Comparison of ENCODE assay signal across 18 cellular contexts in genomic region chr16:89107209-89107582, GRCh38.
"Had no signal": no experiment of that assay in that cellular context is flagged by ENCODE, and none has a peak within 500 bp of the region (broad histone marks: within the 10 kb centered on the region; RNA-seq: fewer than 3 reads in every experiment).

No MANE protein-coding gene starts in this region.

- H3K9me3 Mint-ChIP-seq: endodermal cell; naive B cell; nephron; stimulated activated naive CD8-positive, alpha-beta T cell treated with anti-CD3 and anti-CD28 coated beads, Interleukin-15, Interleukin-2, amounts not matched to agents 100 ng/mL and 50 ng/mL, for 24 hours had no signal

- H3K27ac ChIP-seq: coronary artery, foreskin keratinocyte, hepatocyte, neutrophil, sigmoid colon, skin epidermis, testis, tibial nerve had no signal

- H3K4me3 Mint-ChIP-seq: endodermal cell; naive B cell; nephron; stimulated activated naive CD8-positive, alpha-beta T cell treated with anti-CD3 and anti-CD28 coated beads, Interleukin-15, Interleukin-2, amounts not matched to agents 100 ng/mL and 50 ng/mL, for 24 hours had no signal

- H3K27ac Mint-ChIP-seq: endodermal cell; nephron; stimulated activated naive CD8-positive, alpha-beta T cell treated with anti-CD3 and anti-CD28 coated beads, Interleukin-15, Interleukin-2, amounts not matched to agents 100 ng/mL and 50 ng/mL, for 24 hours had no signal

- H3K4me1 Mint-ChIP-seq: endodermal cell, nephron had no signal

- H3K4me1 ChIP-seq: foreskin keratinocyte, sigmoid colon, testis, tibial nerve had no signal

- H3K4me3 ChIP-seq: coronary artery, hepatocyte, sigmoid colon, skin epidermis, testis, tibial nerve had no signal

- DNase-seq: effector CD4-positive, alpha-beta T cell; endodermal cell; erythroblast; foreskin keratinocyte; head of caudate nucleus; mesendoderm; naive B cell; sigmoid colon; testis had no signal

- H3K4me2 ChIP-seq: hepatocyte had no signal

- H3K27me3 Mint-ChIP-seq: naive B cell; stimulated activated naive CD8-positive, alpha-beta T cell treated with anti-CD3 and anti-CD28 coated beads, Interleukin-15, Interleukin-2, amounts not matched to agents 100 ng/mL and 50 ng/mL, for 24 hours had no signal

- H3K27me3 ChIP-seq: foreskin keratinocyte, hepatocyte, neutrophil, sigmoid colon, testis, tibial nerve had no signal

- ATAC-seq: foreskin keratinocyte, left colon, left ventricle myocardium superior had no signal

- H3K9me3 ChIP-seq: neutrophil, sigmoid colon, testis, tibial nerve had no signal
